In the genomic region with DNA sequence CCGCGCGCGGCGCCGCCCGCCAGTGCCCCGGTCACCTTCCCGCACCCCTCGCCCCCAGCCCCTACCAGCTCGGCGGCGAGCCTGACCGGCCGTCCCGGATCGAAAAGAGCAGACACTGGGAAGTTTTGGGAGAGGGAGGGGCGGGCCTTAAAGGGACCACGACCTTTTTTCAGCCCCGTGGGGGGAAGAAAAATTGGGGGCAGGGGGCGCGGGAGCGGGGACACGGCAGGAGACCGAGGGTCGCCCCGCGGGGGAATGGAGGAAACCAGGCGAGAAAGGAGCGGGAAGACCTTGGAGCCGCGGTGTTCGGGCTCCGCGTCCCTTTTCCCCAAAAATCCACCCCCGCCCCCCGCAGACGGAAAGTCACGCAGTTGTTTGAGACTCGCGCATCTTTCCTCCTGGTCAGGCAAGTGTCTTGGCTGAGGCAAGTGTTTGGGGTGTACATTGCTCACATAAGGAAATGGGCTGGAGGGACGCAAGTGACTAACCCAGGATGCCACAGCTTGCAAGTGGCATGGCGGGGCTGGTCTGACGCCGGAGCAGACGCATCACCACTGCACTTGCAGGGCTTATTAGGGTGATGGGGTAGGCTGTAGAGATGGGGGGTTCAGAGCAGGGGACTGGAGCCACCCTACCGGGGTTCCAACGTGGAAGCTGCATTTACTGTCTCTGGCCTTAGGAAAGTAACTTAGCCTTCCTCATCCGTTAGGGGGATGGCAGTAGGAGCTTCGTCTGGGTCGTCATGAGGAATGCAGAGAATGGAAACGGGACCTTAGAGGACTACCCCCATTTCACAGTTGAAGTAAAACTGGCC, we compare ENCODE assay signal across 8 cellular contexts. TPM values are rescaled to one million over a fixed set of nuclear protein-coding genes. Genes with fewer than 3 reads are reported as not detected.
A peak's percentile ranks its signal among the peaks of the same experiment; 100 is the strongest.
DNase-seq lines count a peak whose midpoint lies in the region; ATAC-seq, FAIRE-seq and TF ChIP-seq lines count a peak whose summit lies in the region.

No MANE protein-coding gene starts in this region.

- DNase-seq in GM12891 (ENCODE audit: insufficient read length, low spot score) (no peak), NCI-H69 (lab: John Stamatoyannopoulos, UW) (peak; percentile 62), endodermal cell (peak; percentile 77), mesothelial cell of epicardium (ENCODE audit: low spot score in 2 of 2, unreplicated experiment in 2 of 2) (peak in 1 of 2 experiments; percentile 64), NCI-H2029 treated with DMSO at 0.1 percent for 48 hours (lab: John Stamatoyannopoulos, UW) (no peak)
- DNase-seq in activated CD8-positive, alpha-beta memory T cell treated with anti-CD3 and anti-CD28 coated beads, Interleukin-2, amount 50 U/mL, for 24 hours (ENCODE audit: extremely low read depth) = peak; percentile 37
- peak in 4 of 6 experiments; percentile 26 to 55 (median 46) for DNase-seq in stimulated activated naive CD4-positive, alpha-beta T cell (lab: John Stamatoyannopoulos, UW)

- H3K9ac ChIP-seq in endodermal cell (ENCODE audit: extremely low read depth, low read length, poor library complexity, severe bottlenecking) = peak overlapping the region; percentile 95

- no peaks in the 10 kb centered on the region for H3K9me3 ChIP-seq in endodermal cell (ENCODE audit: control insufficient read depth, low read length)

- peak; percentile 94 for FAIRE-seq in GM12891 (lab: Jason Lieb, UNC)

- no peaks in the 10 kb centered on the region for H3K27me3 ChIP-seq in endodermal cell (ENCODE audit: control insufficient read depth, insufficient read depth, low read length, poor library complexity, severe bottlenecking)

- peak overlapping the region; percentile 88 for H3K4me3 ChIP-seq in endodermal cell (ENCODE audit: low read length)

- peaks cover 16% of the 10 kb centered on the region for H3K36me3 Mint-ChIP-seq in endodermal cell (ENCODE audit: low read depth)
- peaks cover 3% of the 10 kb centered on the region for H3K36me3 Mint-ChIP-seq in mesothelial cell of epicardium

- ATAC-seq in GM21529 (IDR thresholded peaks at IDR 0.05; ENCODE audit: unreplicated experiment) = no peak

- 2 to 4% methylated on average over 13 to 50 of the region's 52 CpGs for WGBS in endodermal cell (ENCODE audit: insufficient coverage in 1 of 2, insufficient read length in 1 of 2), 2 experiments

- no peaks in the 10 kb centered on the region for H3K27me3 Mint-ChIP-seq in endodermal cell (ENCODE audit: insufficient read depth)
- H3K27me3 Mint-ChIP-seq in mesothelial cell of epicardium (ENCODE audit: low read depth) = no peaks in the 10 kb centered on the region

- H3K36me3 ChIP-seq in endodermal cell (ENCODE audit: control insufficient read depth, insufficient read depth, low read length) = peaks cover 12% of the 10 kb centered on the region

- H3K9me3 Mint-ChIP-seq in endodermal cell = peaks cover 18% of the 10 kb centered on the region
- peaks cover 3% of the 10 kb centered on the region for H3K9me3 Mint-ChIP-seq in mesothelial cell of epicardium

- TF ChIP-seq CTCF in endodermal cell (conservative IDR thresholded peaks at IDR 0.05) = no peak
- no peak for TF ChIP-seq CTCF in mesothelial cell of epicardium (IDR thresholded peaks at IDR 0.05; ENCODE audit: unreplicated experiment)

- H3K4me3 Mint-ChIP-seq in endodermal cell (peak overlapping the region; percentile 85), mesothelial cell of epicardium (peak overlapping the region; percentile 84)

- H3K4me1 ChIP-seq in endodermal cell (ENCODE audit: control insufficient read depth, insufficient read depth, low read length) = peaks cover 4% of the 10 kb centered on the region

- H3K27ac Mint-ChIP-seq in endodermal cell = peak overlapping the region; percentile 99
- peak overlapping the region; percentile 97 for H3K27ac Mint-ChIP-seq in mesothelial cell of epicardium

- TF ChIP-seq POLR2A in GM12891 (IDR thresholded peaks at IDR 0.05; ENCODE audit: low read depth, low read length) = peak; percentile 76; the same call in 1 of the 2 replicates

- H3K4me1 Mint-ChIP-seq in endodermal cell (peaks cover 16% of the 10 kb centered on the region), mesothelial cell of epicardium (peaks cover 36% of the 10 kb centered on the region)

- H3K27ac ChIP-seq in endodermal cell (ENCODE audit: low read depth, low read length) = peak overlapping the region; percentile 87

TF ChIP-seq in GM12891, 5 proteins besides CTCF, POLR2A, EP300 and RAD21:
- TF ChIP-seq POU2F2 (IDR thresholded peaks at IDR 0.05; ENCODE audit: low read depth, low read length) (no peak), PAX5 (IDR thresholded peaks at IDR 0.05; ENCODE audit: insufficient read depth, low read length, severe bottlenecking) (no peak), POLR2AphosphoS5 (IDR thresholded peaks at IDR 0.05; ENCODE audit: low read depth, low read length) (peak; percentile 67; the same call in 1 of the 2 replicates), SPI1 (IDR thresholded peaks at IDR 0.05; ENCODE audit: low read depth, low read length) (no peak), TAF1 (IDR thresholded peaks at IDR 0.05; ENCODE audit: low read depth, low read length) (peak; percentile 60; the same call in 1 of the 2 replicates)

RNA-seq across cellular contexts. Expression of a gene that starts 2.7 kb away (rescaled TPM):
- polyA plus RNA-seq in GM12891 (2012; ENCODE audit: low read depth, missing spikeins) = 305 TPM
- total RNA-seq in endodermal cell = 100 to 1,000 TPM; 607 to 646 TPM
- 602 TPM for polyA plus RNA-seq in endodermal cell (2013, experiment 1 of 2)
- 584 TPM for polyA plus RNA-seq in endodermal cell (2013, experiment 2 of 2)
- total RNA-seq in mesothelial cell of epicardium = 423 to 443 TPM (median 425 TPM) in 3 replicates

RNA-seq across cellular contexts. Expression of a gene that starts 20.8 kb away (rescaled TPM):
- 276 TPM for polyA plus RNA-seq in GM12891 (2012; ENCODE audit: low read depth, missing spikeins)
- total RNA-seq in endodermal cell = 100 to 1,000 TPM; 114 to 129 TPM
- polyA plus RNA-seq in endodermal cell (2013, experiment 1 of 2) = 72.3 TPM
- polyA plus RNA-seq in endodermal cell (2013, experiment 2 of 2) = 68.9 TPM
- total RNA-seq in mesothelial cell of epicardium = 79.5 to 91.4 TPM (median 85.9 TPM) in 3 replicates

RNA-seq across cellular contexts. Expression of a gene that starts 25.6 kb away (rescaled TPM):
- polyA plus RNA-seq in GM12891 (2012; ENCODE audit: low read depth, missing spikeins) = 48.2 TPM
- total RNA-seq in endodermal cell (1 to 10 TPM; 4.8 to 6.7 TPM), mesothelial cell of epicardium (2.1 to 3.3 TPM (median 2.3 TPM) in 3 replicates)
- polyA plus RNA-seq in endodermal cell (2013, experiment 1 of 2) = 1.7 TPM
- 1.9 TPM for polyA plus RNA-seq in endodermal cell (2013, experiment 2 of 2)

RNA-seq across cellular contexts. Expression of a gene that starts 39.7 kb away (rescaled TPM):
- polyA plus RNA-seq in GM12891 (2012; ENCODE audit: low read depth, missing spikeins) = 0.49 TPM
- total RNA-seq in endodermal cell (under 1 TPM; 0.49 to 0.84 TPM), mesothelial cell of epicardium (1.4 to 3.0 TPM (median 1.6 TPM) in 3 replicates)
- polyA plus RNA-seq in endodermal cell (2013, experiment 1 of 2) = 0.50 TPM
- 0.29 TPM for polyA plus RNA-seq in endodermal cell (2013, experiment 2 of 2)

RNA-seq across cellular contexts. Expression of a gene that starts 47.0 kb away (rescaled TPM):
- 16.2 TPM for polyA plus RNA-seq in GM12891 (2012; ENCODE audit: low read depth, missing spikeins)
- total RNA-seq in endodermal cell (10 to 100 TPM; 10.4 to 13.7 TPM), mesothelial cell of epicardium (45.2 to 46.5 TPM (median 45.7 TPM) in 3 replicates)
- polyA plus RNA-seq in endodermal cell (2013, experiment 1 of 2) = 30.3 TPM
- 23.5 TPM for polyA plus RNA-seq in endodermal cell (2013, experiment 2 of 2)

Comparison
In these comparisons a context has a peak if more than half of its experiments do, and no peak if none do; other contexts are left out.
1. DNase-seq: peak in NCI-H69 (single experiment), activated CD8-positive, alpha-beta memory T cell treated with anti-CD3 and anti-CD28 coated beads, Interleukin-2, amount 50 U/mL, for 24 hours (single experiment), endodermal cell (single experiment) and stimulated activated naive CD4-positive, alpha-beta T cell (4 of 6); none in GM12891 (single experiment) and NCI-H2029 treated with DMSO at 0.1 percent for 48 hours (single experiment).